In genomic region chr9:129854588-129855110, GRCh38 we compare ENCODE assay signal across 18 cellular contexts. TPM values are rescaled to one million over a fixed set of nuclear protein-coding genes. Genes with fewer than 3 reads are reported as not detected.
DNase-seq lines count a peak whose midpoint lies in the region; ATAC-seq and TF ChIP-seq lines count a peak whose summit lies in the region.
"Had no signal": no experiment of that assay in that cellular context is flagged by ENCODE, and none has a peak within 500 bp of the region (broad histone marks: within the 10 kb centered on the region; RNA-seq: fewer than 3 reads in every experiment).

No MANE protein-coding gene starts in this region.

- no peaks in the 10 kb centered on the region for H3K27me3 ChIP-seq in CD4-positive, alpha-beta T cell (ENCODE audit: control insufficient read depth, insufficient read depth, low read length)
- no peaks in the 10 kb centered on the region for H3K27me3 ChIP-seq in CD8-positive, alpha-beta memory T cell (ENCODE audit: insufficient read depth, low read length, poor library complexity, severe bottlenecking)
- no peaks in the 10 kb centered on the region for H3K27me3 ChIP-seq in naive thymus-derived CD4-positive, alpha-beta T cell (ENCODE audit: control insufficient read depth in 2 of 2, insufficient read depth in 2 of 2, low read length in 2 of 2)
- H3K27me3 ChIP-seq: dorsolateral prefrontal cortex had no signal

- peaks cover 88% of the 10 kb centered on the region for H3K36me3 ChIP-seq in CD8-positive, alpha-beta memory T cell (ENCODE audit: insufficient read depth, low read length)
- peaks cover 28 to 81% (median 42%) of the 10 kb centered on the region in 3 experiments for H3K36me3 ChIP-seq in naive thymus-derived CD4-positive, alpha-beta T cell (ENCODE audit: control insufficient read depth in 2 of 3, insufficient read depth in 3 of 3, low read length in 3 of 3)

- no peaks in the 10 kb centered on the region for H3K9me3 ChIP-seq in CD4-positive, alpha-beta T cell (ENCODE audit: control insufficient read depth, low read length)
- no peaks in the 10 kb centered on the region for H3K9me3 ChIP-seq in CD8-positive, alpha-beta memory T cell (ENCODE audit: low read length)
- H3K9me3 ChIP-seq in naive thymus-derived CD4-positive, alpha-beta T cell (ENCODE audit: control insufficient read depth in 2 of 3, low read length in 3 of 3): no peaks in the 10 kb centered on the region

- no peaks in the 10 kb centered on the region for H3K27me3 Mint-ChIP-seq in CD4-positive, alpha-beta T cell
- no peaks in the 10 kb centered on the region for H3K27me3 Mint-ChIP-seq in CD8-positive, alpha-beta memory T cell
- H3K27me3 Mint-ChIP-seq in activated T-helper 1 cell treated with anti-CD3 and anti-CD28 coated beads, Interleukin-12 subunit alpha, Interleukin-12 subunit beta, Interleukin-2, Interleukin-4 antibody, amounts not matched to agents 30 ng/mL and 10 ng/mL and 1 ng/mL, durations not matched to agents 14 hours and 24 hours and 36 hours (ENCODE audit: insufficient read depth): no peaks in the 10 kb centered on the region
- H3K27me3 Mint-ChIP-seq in naive thymus-derived CD4-positive, alpha-beta T cell: no peaks in the 10 kb centered on the region

- peaks cover 54% of the 10 kb centered on the region for H3K4me1 Mint-ChIP-seq in CD4-positive, alpha-beta T cell (ENCODE audit: low read depth)
- peaks cover 42 to 65% (median 59%) of the 10 kb centered on the region in 3 donors for H3K4me1 Mint-ChIP-seq in CD8-positive, alpha-beta memory T cell
- H3K4me1 Mint-ChIP-seq in activated T-helper 1 cell treated with anti-CD3 and anti-CD28 coated beads, Interleukin-12 subunit alpha, Interleukin-12 subunit beta, Interleukin-2, Interleukin-4 antibody, amounts not matched to agents 30 ng/mL and 10 ng/mL and 1 ng/mL, durations not matched to agents 14 hours and 24 hours and 36 hours (ENCODE audit: low read depth): peaks cover 36% of the 10 kb centered on the region
- peaks cover 31 to 67% (median 59%) of the 10 kb centered on the region in 7 donors for H3K4me1 Mint-ChIP-seq in naive thymus-derived CD4-positive, alpha-beta T cell

- intact Hi-C loops in CD4-positive, alpha-beta T cell (cut with DNase I, micrococcal nuclease): no loop called here
- intact Hi-C loops in activated T-helper 1 cell treated with anti-CD3 and anti-CD28 coated beads, Interleukin-12 subunit alpha, Interleukin-12 subunit beta, Interleukin-2, Interleukin-4 antibody, amounts not matched to agents 30 ng/mL and 10 ng/mL and 1 ng/mL, durations not matched to agents 14 hours and 24 hours and 36 hours (cut with micrococcal nuclease): no loop called here
- intact Hi-C loops in naive thymus-derived CD4-positive, alpha-beta T cell (cut with micrococcal nuclease): loop anchor here (1.0 kb wide), 2 partner anchors 9 to 16 kb away; no protein-coding TSS in a partner anchor

- H3K36me3 Mint-ChIP-seq in CD4-positive, alpha-beta T cell (ENCODE audit: low read depth): peaks cover 94% of the 10 kb centered on the region
- peaks cover 0 to 88% (median 32%) of the 10 kb centered on the region in 3 donors for H3K36me3 Mint-ChIP-seq in CD8-positive, alpha-beta memory T cell
- H3K36me3 Mint-ChIP-seq in activated T-helper 1 cell treated with anti-CD3 and anti-CD28 coated beads, Interleukin-12 subunit alpha, Interleukin-12 subunit beta, Interleukin-2, Interleukin-4 antibody, amounts not matched to agents 30 ng/mL and 10 ng/mL and 1 ng/mL, durations not matched to agents 14 hours and 24 hours and 36 hours (ENCODE audit: low read depth): peaks cover 64% of the 10 kb centered on the region
- peaks cover 6 to 73% (median 47%) of the 10 kb centered on the region in 5 donors for H3K36me3 Mint-ChIP-seq in naive thymus-derived CD4-positive, alpha-beta T cell

- POLR2A ChIA-PET in CD4-positive, alpha-beta T cell (lab: Charles Lee): interaction anchor here (0.6 to 1.4 kb wide), 5 partner anchors 11 to 108 kb away, joined by 3 to 4 read pairs (median 3); no protein-coding TSS in a partner anchor
- POLR2A ChIA-PET in CD8-positive, alpha-beta memory T cell (lab: Charles Lee): no interaction called here
- POLR2A ChIA-PET in naive thymus-derived CD4-positive, alpha-beta T cell (lab: Charles Lee): interaction anchor here (0.7 to 2.0 kb wide), 4 partner anchors 14 to 63 kb away, joined by 3 to 5 read pairs (median 4); no protein-coding TSS in a partner anchor

- H3K27ac Mint-ChIP-seq in CD4-positive, alpha-beta T cell: peak overlapping the region; percentile 75
- H3K27ac Mint-ChIP-seq in CD8-positive, alpha-beta memory T cell: peak overlapping the region; percentile 18 to 86 (median 69)
- H3K27ac Mint-ChIP-seq in activated T-helper 1 cell treated with anti-CD3 and anti-CD28 coated beads, Interleukin-12 subunit alpha, Interleukin-12 subunit beta, Interleukin-2, Interleukin-4 antibody, amounts not matched to agents 30 ng/mL and 10 ng/mL and 1 ng/mL, durations not matched to agents 14 hours and 24 hours and 36 hours: peak overlapping the region; percentile 66
- peak overlapping the region; percentile 2 to 92 (median 82) for H3K27ac Mint-ChIP-seq in naive thymus-derived CD4-positive, alpha-beta T cell

- peak overlapping the region; percentile 43 for H3K4me3 Mint-ChIP-seq in CD4-positive, alpha-beta T cell
- peak overlapping the region in 6 of 7 donors; percentile 36 to 70 (median 56) for H3K4me3 Mint-ChIP-seq in CD8-positive, alpha-beta memory T cell
- no peak overlapping the region for H3K4me3 Mint-ChIP-seq in activated T-helper 1 cell treated with anti-CD3 and anti-CD28 coated beads, Interleukin-12 subunit alpha, Interleukin-12 subunit beta, Interleukin-2, Interleukin-4 antibody, amounts not matched to agents 30 ng/mL and 10 ng/mL and 1 ng/mL, durations not matched to agents 14 hours and 24 hours and 36 hours
- H3K4me3 Mint-ChIP-seq in naive thymus-derived CD4-positive, alpha-beta T cell: peak overlapping the region; percentile 23 to 84 (median 59)

- no peaks in the 10 kb centered on the region for H3K9me3 Mint-ChIP-seq in CD4-positive, alpha-beta T cell
- H3K9me3 Mint-ChIP-seq in CD8-positive, alpha-beta memory T cell: no peaks in the 10 kb centered on the region
- H3K9me3 Mint-ChIP-seq in activated T-helper 1 cell treated with anti-CD3 and anti-CD28 coated beads, Interleukin-12 subunit alpha, Interleukin-12 subunit beta, Interleukin-2, Interleukin-4 antibody, amounts not matched to agents 30 ng/mL and 10 ng/mL and 1 ng/mL, durations not matched to agents 14 hours and 24 hours and 36 hours: no peaks in the 10 kb centered on the region
- no peaks in the 10 kb centered on the region for H3K9me3 Mint-ChIP-seq in naive thymus-derived CD4-positive, alpha-beta T cell

- no peak overlapping the region for H3K4me3 ChIP-seq in CD8-positive, alpha-beta memory T cell (ENCODE audit: low read length)
- H3K4me3 ChIP-seq in naive thymus-derived CD4-positive, alpha-beta T cell (ENCODE audit: low read length): peak overlapping the region; percentile 42
- H3K4me3 ChIP-seq: dorsolateral prefrontal cortex had no signal

- peaks cover 37% of the 10 kb centered on the region for H3K4me1 ChIP-seq in CD8-positive, alpha-beta memory T cell (ENCODE audit: insufficient read depth, low read length)
- H3K4me1 ChIP-seq in naive thymus-derived CD4-positive, alpha-beta T cell (ENCODE audit: control insufficient read depth in 2 of 2, insufficient read depth in 2 of 2, low read length in 2 of 2): peaks cover 22 to 39% of the 10 kb centered on the region in 2 donors

- ATAC-seq in CD4-positive, alpha-beta T cell (ENCODE audit: poor library complexity): peak; percentile 75
- ATAC-seq in naive thymus-derived CD4-positive, alpha-beta T cell: peak; percentile 53
- ATAC-seq in HG03108 (IDR thresholded peaks at IDR 0.05; ENCODE audit: unreplicated experiment) (no peak), GM21529 (IDR thresholded peaks at IDR 0.05; ENCODE audit: unreplicated experiment) (no peak), HG02981 (IDR thresholded peaks at IDR 0.05; ENCODE audit: unreplicated experiment) (no peak)

- no peak for TF ChIP-seq CTCF in CD4-positive, alpha-beta T cell (IDR thresholded peaks at IDR 0.05)

- CTCF ChIA-PET in CD4-positive, alpha-beta T cell (lab: Charles Lee): no interaction called here
- CTCF ChIA-PET in CD8-positive, alpha-beta memory T cell (lab: Charles Lee): no interaction called here
- CTCF ChIA-PET in naive thymus-derived CD4-positive, alpha-beta T cell (lab: Charles Lee): interaction anchor here (0.6 kb wide), 1 partner anchor 145 kb away, joined by 3 read pairs; no protein-coding TSS in a partner anchor

- peak in 1 of 10 experiments; percentile 33 for DNase-seq in CD4-positive, alpha-beta T cell
- DNase-seq in CD8-positive, alpha-beta memory T cell: peak in 2 of 5 donors; percentile 33 to 51
- no peak for DNase-seq in activated T-helper 1 cell treated with anti-CD3 and anti-CD28 coated beads, Interleukin-12 subunit alpha, Interleukin-12 subunit beta, Interleukin-2, Interleukin-4 antibody, amounts not matched to agents 30 ng/mL and 10 ng/mL and 1 ng/mL, durations not matched to agents 14 hours and 24 hours and 36 hours (ENCODE audit: low spot score)
- peak in 3 of 9 donors; percentile 16 to 43 (median 27) for DNase-seq in naive thymus-derived CD4-positive, alpha-beta T cell
- no peak for DNase-seq in NCI-H1694 (lab: John Stamatoyannopoulos, UW)
- DNase-seq: activated CD4-positive, alpha-beta T cell treated with anti-CD3 and anti-CD28 coated beads for 1 hour; AML-193; anterior cingulate cortex; central memory CD4-positive, alpha-beta T cell; dorsolateral prefrontal cortex; foreskin fibroblast; NCI-H1105 treated with DMSO at 0.1 percent for 48 hours; nucleus accumbens; stimulated activated CD4-positive, alpha-beta T cell treated with anti-CD3 and anti-CD28 coated beads, Interleukin-4, amount 100 ng/mL, for 24 hours had no signal

- H3K27ac ChIP-seq in CD4-positive, alpha-beta T cell (ENCODE audit: low read depth, low read length): no peak overlapping the region
- no peak overlapping the region for H3K27ac ChIP-seq in CD8-positive, alpha-beta memory T cell (ENCODE audit: low read depth, low read length)
- H3K27ac ChIP-seq in naive thymus-derived CD4-positive, alpha-beta T cell (ENCODE audit: low read depth, low read length): peak overlapping the region; percentile 38
- H3K27ac ChIP-seq: dorsolateral prefrontal cortex, epithelial cell of prostate had no signal

RNA-seq across cellular contexts. Expression of gene USP20, which starts 19.4 kb away (rescaled TPM):
- total RNA-seq in CD4-positive, alpha-beta T cell: 10 to 100 TPM; 80.4 to 80.9 TPM
- 10 to 100 TPM; 50.2 to 50.8 TPM for total RNA-seq in CD8-positive, alpha-beta memory T cell
- 50.3 TPM for polyA plus RNA-seq in CD8-positive, alpha-beta memory T cell
- total RNA-seq in activated T-helper 1 cell treated with anti-CD3 and anti-CD28 coated beads, Interleukin-12 subunit alpha, Interleukin-12 subunit beta, Interleukin-2, Interleukin-4 antibody, amounts not matched to agents 30 ng/mL and 10 ng/mL and 1 ng/mL, durations not matched to agents 14 hours and 24 hours and 36 hours: 47.9 and 50.2 TPM in 2 replicates
- 100 to 1,000 TPM in 3 of 5 experiments, 10 to 100 TPM in 2; 94.9 to 156 (median 118) TPM for total RNA-seq in naive thymus-derived CD4-positive, alpha-beta T cell
- polyA plus RNA-seq in naive thymus-derived CD4-positive, alpha-beta T cell: 10 to 100 TPM; 41.0 to 87.2 TPM

RNA-seq across cellular contexts. Expression of gene C9orf78, which starts 19.6 kb away (rescaled TPM):
- 100 to 1,000 TPM; 145 to 159 TPM for total RNA-seq in CD4-positive, alpha-beta T cell
- total RNA-seq in CD8-positive, alpha-beta memory T cell: 10 to 100 TPM; 71.4 to 76.4 TPM
- polyA plus RNA-seq in CD8-positive, alpha-beta memory T cell: 249 TPM
- total RNA-seq in activated T-helper 1 cell treated with anti-CD3 and anti-CD28 coated beads, Interleukin-12 subunit alpha, Interleukin-12 subunit beta, Interleukin-2, Interleukin-4 antibody, amounts not matched to agents 30 ng/mL and 10 ng/mL and 1 ng/mL, durations not matched to agents 14 hours and 24 hours and 36 hours: 64.0 and 67.4 TPM in 2 replicates
- 100 to 1,000 TPM in 2 of 5 experiments, 10 to 100 TPM in 3; 66.2 to 118 (median 95.8) TPM for total RNA-seq in naive thymus-derived CD4-positive, alpha-beta T cell
- polyA plus RNA-seq in naive thymus-derived CD4-positive, alpha-beta T cell: 100 to 1,000 TPM; 175 to 234 TPM

RNA-seq across cellular contexts. Expression of gene TOR1A, which starts 30.7 kb away (rescaled TPM):
- total RNA-seq in CD4-positive, alpha-beta T cell: 10 to 100 TPM; 12.6 to 13.9 TPM
- total RNA-seq in CD8-positive, alpha-beta memory T cell: 10 to 100 TPM; 53.8 to 53.9 TPM
- polyA plus RNA-seq in CD8-positive, alpha-beta memory T cell: 73.8 TPM
- 61.3 and 62.1 TPM in 2 replicates for total RNA-seq in activated T-helper 1 cell treated with anti-CD3 and anti-CD28 coated beads, Interleukin-12 subunit alpha, Interleukin-12 subunit beta, Interleukin-2, Interleukin-4 antibody, amounts not matched to agents 30 ng/mL and 10 ng/mL and 1 ng/mL, durations not matched to agents 14 hours and 24 hours and 36 hours
- total RNA-seq in naive thymus-derived CD4-positive, alpha-beta T cell: 10 to 100 TPM; 13.8 to 52.9 (median 34.7) TPM
- polyA plus RNA-seq in naive thymus-derived CD4-positive, alpha-beta T cell: 10 to 100 TPM; 48.9 to 68.2 TPM

RNA-seq across cellular contexts. Expression of gene TOR1B, which starts 51.7 kb away (rescaled TPM):
- 10 to 100 TPM; 13.4 to 15.1 TPM for total RNA-seq in CD4-positive, alpha-beta T cell
- 10 to 100 TPM; 24.6 to 27.1 TPM for total RNA-seq in CD8-positive, alpha-beta memory T cell
- 32.8 TPM for polyA plus RNA-seq in CD8-positive, alpha-beta memory T cell
- total RNA-seq in activated T-helper 1 cell treated with anti-CD3 and anti-CD28 coated beads, Interleukin-12 subunit alpha, Interleukin-12 subunit beta, Interleukin-2, Interleukin-4 antibody, amounts not matched to agents 30 ng/mL and 10 ng/mL and 1 ng/mL, durations not matched to agents 14 hours and 24 hours and 36 hours: 21.9 and 25.6 TPM in 2 replicates
- total RNA-seq in naive thymus-derived CD4-positive, alpha-beta T cell: 10 to 100 TPM; 16.2 to 30.9 (median 23.9) TPM
- 10 to 100 TPM; 10.9 to 21.7 TPM for polyA plus RNA-seq in naive thymus-derived CD4-positive, alpha-beta T cell

Comparison
In these comparisons a context has a peak if more than half of its experiments do, and no peak if none do; other contexts are left out.
1. ATAC-seq: peak in CD4-positive, alpha-beta T cell (single experiment) and naive thymus-derived CD4-positive, alpha-beta T cell (single experiment); none in HG03108 (single experiment), GM21529 (single experiment) and HG02981 (single experiment).
2. intact Hi-C loops: an anchor here in naive thymus-derived CD4-positive, alpha-beta T cell (1.0 kb wide); none called in CD4-positive, alpha-beta T cell and activated T-helper 1 cell treated with anti-CD3 and anti-CD28 coated beads, Interleukin-12 subunit alpha, Interleukin-12 subunit beta, Interleukin-2, Interleukin-4 antibody, amounts not matched to agents 30 ng/mL and 10 ng/mL and 1 ng/mL, durations not matched to agents 14 hours and 24 hours and 36 hours.
3. Peak in every context shown above with its lines, with median percentiles within 50 percentile points of each other: H3K27ac Mint-ChIP-seq.